Comparison of ENCODE assay signal across 1 cellular context in the genomic region with DNA sequence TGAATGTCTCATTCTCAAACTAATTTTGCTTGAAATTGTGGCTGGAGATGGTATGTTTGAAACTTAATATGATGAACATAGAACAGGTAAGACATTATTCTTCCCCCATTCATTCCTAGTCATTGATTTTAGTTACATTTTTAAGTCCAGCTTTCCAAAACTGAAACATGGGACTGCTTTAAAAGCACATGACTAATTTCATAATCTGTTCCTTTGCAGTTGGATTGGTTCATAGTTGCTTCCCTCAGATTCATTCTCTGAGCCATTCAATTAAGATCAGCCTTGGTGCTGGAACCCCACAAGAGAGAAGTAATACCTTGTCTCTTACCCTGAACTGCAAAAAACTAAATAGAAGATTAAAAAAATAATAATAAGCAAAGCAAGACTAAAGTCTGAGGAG.
TF ChIP-seq lines count a peak whose summit lies in the region.

No MANE protein-coding gene starts in this region.

TF ChIP-seq in HepG2, 621 proteins besides CTCF, POLR2A, EP300 and RAD21 (continued from another document):
- no peak for TF ChIP-seq CEBPB (IDR thresholded peaks at IDR 0.05; ENCODE audit: borderline replicate concordance, low read depth, low read length)
- no peak for TF ChIP-seq AGO2 (optimal IDR thresholded peaks at IDR 0.05; ENCODE audit: low read depth, low read length)
- TF ChIP-seq, protein P1, sequence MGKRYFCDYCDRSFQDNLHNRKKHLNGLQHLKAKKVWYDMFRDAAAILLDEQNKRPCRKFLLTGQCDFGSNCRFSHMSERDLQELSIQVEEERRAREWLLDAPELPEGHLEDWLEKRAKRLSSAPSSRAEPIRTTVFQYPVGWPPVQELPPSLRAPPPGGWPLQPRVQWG (CRISPR knock-in tag; IDR thresholded peaks at IDR 0.05; ENCODE audit: borderline replicate concordance, low read depth) = no peak
- TF ChIP-seq CREM (IDR thresholded peaks at IDR 0.05) = no peak
- no peak for TF ChIP-seq CREM (CRISPR knock-in tag; IDR thresholded peaks at IDR 0.05)
- no peak for TF ChIP-seq ARID2 (CRISPR knock-in tag; IDR thresholded peaks at IDR 0.05; ENCODE audit: borderline replicate concordance)
- TF ChIP-seq RFX3 (CRISPR knock-in tag; IDR thresholded peaks at IDR 0.05) = no peak
- TF ChIP-seq HMGA1 (CRISPR knock-in tag; conservative IDR thresholded peaks at IDR 0.05) = no peak
- TF ChIP-seq MNT (IDR thresholded peaks at IDR 0.05) = no peak
- no peak for TF ChIP-seq ZNF224 (CRISPR knock-in tag; IDR thresholded peaks at IDR 0.05)
- no peak for TF ChIP-seq PHF21A (CRISPR knock-in tag; IDR thresholded peaks at IDR 0.05)
- TF ChIP-seq, protein P2, sequence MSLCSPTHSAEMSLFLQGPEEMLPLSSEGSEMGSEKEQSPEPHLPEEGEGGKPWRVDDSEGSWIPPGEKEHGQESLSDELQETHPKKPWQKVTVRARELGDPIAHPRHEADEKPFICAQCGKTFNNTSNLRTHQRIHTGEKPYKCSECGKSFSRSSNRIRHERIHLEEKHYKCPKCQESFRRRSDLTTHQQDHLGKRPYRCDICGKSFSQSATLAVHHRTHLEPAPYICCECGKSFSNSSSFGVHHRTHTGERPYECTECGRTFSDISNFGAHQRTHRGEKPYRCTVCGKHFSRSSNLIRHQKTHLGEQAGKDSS (CRISPR knock-in tag; IDR thresholded peaks at IDR 0.05; ENCODE audit: borderline replicate concordance, low read depth) = no peak
